In the genomic region with DNA sequence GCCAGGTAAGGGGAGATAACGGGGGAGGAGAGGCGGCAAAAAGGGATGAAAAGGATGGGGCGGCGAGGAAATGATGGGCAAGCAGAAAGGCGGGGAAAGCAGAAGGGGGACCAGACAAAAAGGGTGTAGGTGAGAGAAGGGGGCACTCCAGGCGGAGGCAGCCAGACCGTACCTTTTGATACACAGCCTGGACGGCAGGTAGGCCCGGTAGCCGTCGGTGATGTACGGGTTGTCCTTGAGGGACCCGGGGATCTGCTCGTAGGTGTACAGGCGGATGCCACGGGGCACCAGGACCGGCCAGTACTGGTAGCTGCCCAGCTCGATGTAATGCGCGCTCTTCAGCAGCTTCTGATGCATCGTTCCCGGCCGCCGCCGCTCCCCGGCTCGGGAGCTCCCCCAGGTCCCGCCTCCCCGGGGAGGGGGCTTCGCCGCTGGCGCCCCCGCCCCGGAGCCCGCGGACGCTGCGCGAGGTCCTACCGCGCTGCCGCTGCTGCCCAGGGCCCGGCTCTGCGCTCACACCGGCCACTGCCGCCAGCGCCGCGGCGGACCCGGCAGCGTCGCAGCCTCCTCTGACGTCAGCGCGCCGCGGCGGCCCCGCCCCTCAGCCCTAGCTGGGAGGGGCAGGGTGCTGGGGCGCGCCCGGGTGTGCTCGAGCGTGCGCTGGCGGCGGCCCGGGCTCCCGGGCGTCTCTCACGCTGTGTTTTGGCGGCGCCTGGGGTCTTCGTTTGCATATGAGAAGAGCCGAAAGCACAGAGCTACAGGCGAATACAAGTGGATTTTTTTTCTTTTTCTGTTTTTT, we compare ENCODE assay signal across 1 cellular context.
TF ChIP-seq lines count a peak whose summit lies in the region.

A gene with protein sequence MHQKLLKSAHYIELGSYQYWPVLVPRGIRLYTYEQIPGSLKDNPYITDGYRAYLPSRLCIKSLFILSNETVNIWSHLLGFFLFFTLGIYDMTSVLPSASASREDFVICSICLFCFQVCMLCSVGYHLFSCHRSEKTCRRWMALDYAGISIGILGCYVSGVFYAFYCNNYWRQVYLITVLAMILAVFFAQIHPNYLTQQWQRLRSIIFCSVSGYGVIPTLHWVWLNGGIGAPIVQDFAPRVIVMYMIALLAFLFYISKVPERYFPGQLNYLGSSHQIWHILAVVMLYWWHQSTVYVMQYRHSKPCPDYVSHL (minus strand): TSS at position 571 of the 799 bp plus-strand sequence. CDS start 214 bp downstream, at position 357.

TF ChIP-seq in HEK293, 187 proteins besides CTCF, POLR2A, EP300 and RAD21 (continued from another document):
- TF ChIP-seq ZBTB49 (tag by site-specific recombination; IDR thresholded peaks at IDR 0.05; ENCODE audit: low read depth) (no peak), WT1 (tag by site-specific recombination; IDR thresholded peaks at IDR 0.05) (no peak), ATF2 (tag by site-specific recombination; IDR thresholded peaks at IDR 0.05; ENCODE audit: low read depth) (no peak), SALL2 (tag by site-specific recombination; IDR thresholded peaks at IDR 0.05; ENCODE audit: borderline replicate concordance) (no peak)
